22 cellular contexts compared by ENCODE assay signal in genomic region chr2:6109801-6110200, GRCh38.
DNase-seq lines count a peak whose midpoint lies in the region; ATAC-seq and TF ChIP-seq lines count a peak whose summit lies in the region.
"Had no signal": no experiment of that assay in that cellular context is flagged by ENCODE, and none has a peak within 500 bp of the region (broad histone marks: within the 10 kb centered on the region; RNA-seq: fewer than 3 reads in every experiment).

No MANE protein-coding gene starts in this region.

- no peak for TF ChIP-seq EP300 in esophagus muscularis mucosa (IDR thresholded peaks at IDR 0.05)

- ATAC-seq in aorta (ENCODE audit: low FRiP score) (peak; percentile 48), GM18520 (IDR thresholded peaks at IDR 0.05; ENCODE audit: unreplicated experiment) (no peak), left colon (no peak)

- intact Hi-C loops in aorta (cut with DNase I), result no loop called here
- intact Hi-C loops in esophagus muscularis mucosa (cut with DNase I), result no loop called here
- intact Hi-C loops in left colon (cut with DNase I, micrococcal nuclease), result no loop called here

- H3F3A ChIP-seq in OCI-LY1 (ENCODE audit: insufficient read depth, low read length), result no peaks in the 10 kb centered on the region

- H3K9me3 ChIP-seq in OCI-LY1 (ENCODE audit: low read length), result no peaks in the 10 kb centered on the region
- no peaks in the 10 kb centered on the region for H3K9me3 ChIP-seq in aorta (ENCODE audit: control insufficient read depth, low read length)
- no peaks in the 10 kb centered on the region for H3K9me3 ChIP-seq in esophagus muscularis mucosa
- H3K9me3 ChIP-seq: BE2C, BLaER1 had no signal

- no peak overlapping the region for H3K4me2 ChIP-seq in OCI-LY1 (ENCODE audit: low read length)
- H3K4me2 ChIP-seq: BLaER1 had no signal

- H4K20me1 ChIP-seq in OCI-LY1 (ENCODE audit: insufficient read depth, low read length), result no peaks in the 10 kb centered on the region
- H4K20me1 ChIP-seq: BLaER1 had no signal

- peaks cover 10% of the 10 kb centered on the region for H3K4me1 ChIP-seq in OCI-LY1 (ENCODE audit: insufficient read depth, low read length, severe bottlenecking)
- no peaks in the 10 kb centered on the region for H3K4me1 ChIP-seq in aorta (ENCODE audit: control insufficient read depth in 1 of 2, insufficient read depth in 2 of 2, low read length in 2 of 2)
- H3K4me1 ChIP-seq in esophagus muscularis mucosa, result no peaks in the 10 kb centered on the region
- H3K4me1 ChIP-seq: BLaER1 had no signal

- 0 out of 2 replicates have a peak overlapping the region, but pooled peaks have one; percentile 15 for H2AFZ ChIP-seq in OCI-LY1 (ENCODE audit: low read length)

- TF ChIP-seq CTCF in OCI-LY1 (IDR thresholded peaks at IDR 0.05; ENCODE audit: low read length), result no peak
- TF ChIP-seq CTCF in esophagus muscularis mucosa (IDR thresholded peaks at IDR 0.05), result no peak

- no peaks in the 10 kb centered on the region for H3K27me3 ChIP-seq in OCI-LY1 (ENCODE audit: insufficient read depth, low read length)
- H3K27me3 ChIP-seq in aorta (ENCODE audit: control insufficient read depth in 1 of 2, insufficient read depth in 2 of 2, low read length in 1 of 2), result no peaks in the 10 kb centered on the region
- no peaks in the 10 kb centered on the region for H3K27me3 ChIP-seq in esophagus muscularis mucosa
- H3K27me3 ChIP-seq: BE2C, BLaER1 had no signal

- no peaks in the 10 kb centered on the region for H3K9me2 ChIP-seq in OCI-LY1 (ENCODE audit: low read depth, low read length)

- WGBS in aorta, 2 donors, result 66 to 90% methylated on average over 1 of the region's 1 CpG
- WGBS in esophagus muscularis mucosa, result no CpG with 5 or more reads among the region's 1 CpG

- H3K4me3 ChIP-seq in OCI-LY1 (ENCODE audit: low read depth, low read length, poor library complexity, severe bottlenecking) (no peak overlapping the region), aorta (ENCODE audit: low read length in 2 of 2) (no peak overlapping the region), esophagus muscularis mucosa (no peak overlapping the region)
- H3K4me3 ChIP-seq: BLaER1 had no signal

- peak; percentile 77 for DNase-seq in SK-N-DZ (ENCODE audit: low spot score)
- DNase-seq in aorta, result no peak
- DNase-seq in esophagus muscularis mucosa (ENCODE audit: extremely low spot score), result no peak
- DNase-seq in left colon, result no peak
- DNase-seq: 8988T; ACHN; BE2C; C1 segment of cervical spinal cord; CD4-positive, alpha-beta memory T cell; CD4-positive, CD25-positive, alpha-beta regulatory T cell; CD8-positive, alpha-beta memory T cell; COR-L47; DMS 273 treated with DMSO at 0.1 percent for 48 hours; DMS153; DMS53; DMS79; DND-41; EL; GF-D8 had no signal

- H3K79me2 ChIP-seq in OCI-LY1 (ENCODE audit: insufficient read depth, low read length), result no peaks in the 10 kb centered on the region

- no peak for TF ChIP-seq POLR2A in esophagus muscularis mucosa (IDR thresholded peaks at IDR 0.05; ENCODE audit: low read depth)

- H3K27ac ChIP-seq in OCI-LY1 (ENCODE audit: low read depth, low read length, poor library complexity, severe bottlenecking), result no peak overlapping the region
- H3K27ac ChIP-seq in aorta (ENCODE audit: low read depth in 1 of 2, low read length in 2 of 2), result no peak overlapping the region
- H3K27ac ChIP-seq in esophagus muscularis mucosa (replicated peaks in 1 of 4), result no peak overlapping the region
- H3K27ac ChIP-seq: BLaER1 had no signal

- no peak overlapping the region for H3K9ac ChIP-seq in OCI-LY1 (ENCODE audit: low read length)
- H3K9ac ChIP-seq: BLaER1 had no signal

- H3K36me3 ChIP-seq in OCI-LY1 (ENCODE audit: insufficient read depth, low read length) (no peaks in the 10 kb centered on the region), aorta (ENCODE audit: control insufficient read depth in 1 of 2, insufficient read depth in 2 of 2, low read length in 1 of 2) (no peaks in the 10 kb centered on the region), esophagus muscularis mucosa (no peaks in the 10 kb centered on the region)
- H3K36me3 ChIP-seq: BE2C, BLaER1 had no signal
